2 cellular contexts compared by ENCODE assay signal in the genomic region with DNA sequence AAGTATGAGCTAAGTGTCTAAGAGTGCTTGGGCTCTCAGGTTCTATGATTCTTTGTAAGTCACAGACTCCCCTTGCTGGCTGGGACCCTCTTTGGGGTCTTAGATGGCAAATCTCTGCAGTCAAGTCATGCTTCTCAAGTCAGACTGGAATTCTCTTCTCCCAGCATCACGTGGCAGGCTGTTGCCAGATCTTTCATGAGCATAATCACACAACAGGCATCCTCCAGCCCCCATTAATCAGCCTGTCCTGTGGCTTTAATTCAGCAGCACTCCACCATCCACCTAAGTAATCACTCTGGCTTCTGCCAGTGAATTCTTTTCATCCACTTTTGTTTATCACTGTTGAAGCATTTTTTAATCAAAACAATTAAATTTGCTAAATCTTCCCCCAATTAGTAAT.
TF ChIP-seq lines count a peak whose summit lies in the region.

No MANE protein-coding gene starts in this region.

TF ChIP-seq in liver, 16 proteins besides CTCF, POLR2A, EP300 and RAD21 (continued from another document):
- TF ChIP-seq, protein P1, sequence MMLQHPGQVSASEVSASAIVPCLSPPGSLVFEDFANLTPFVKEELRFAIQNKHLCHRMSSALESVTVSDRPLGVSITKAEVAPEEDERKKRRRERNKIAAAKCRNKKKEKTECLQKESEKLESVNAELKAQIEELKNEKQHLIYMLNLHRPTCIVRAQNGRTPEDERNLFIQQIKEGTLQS (IDR thresholded peaks at IDR 0.05), result no peak

TF ChIP-seq in HepG2, 621 proteins besides CTCF, POLR2A, EP300 and RAD21:
- TF ChIP-seq, protein P2, sequence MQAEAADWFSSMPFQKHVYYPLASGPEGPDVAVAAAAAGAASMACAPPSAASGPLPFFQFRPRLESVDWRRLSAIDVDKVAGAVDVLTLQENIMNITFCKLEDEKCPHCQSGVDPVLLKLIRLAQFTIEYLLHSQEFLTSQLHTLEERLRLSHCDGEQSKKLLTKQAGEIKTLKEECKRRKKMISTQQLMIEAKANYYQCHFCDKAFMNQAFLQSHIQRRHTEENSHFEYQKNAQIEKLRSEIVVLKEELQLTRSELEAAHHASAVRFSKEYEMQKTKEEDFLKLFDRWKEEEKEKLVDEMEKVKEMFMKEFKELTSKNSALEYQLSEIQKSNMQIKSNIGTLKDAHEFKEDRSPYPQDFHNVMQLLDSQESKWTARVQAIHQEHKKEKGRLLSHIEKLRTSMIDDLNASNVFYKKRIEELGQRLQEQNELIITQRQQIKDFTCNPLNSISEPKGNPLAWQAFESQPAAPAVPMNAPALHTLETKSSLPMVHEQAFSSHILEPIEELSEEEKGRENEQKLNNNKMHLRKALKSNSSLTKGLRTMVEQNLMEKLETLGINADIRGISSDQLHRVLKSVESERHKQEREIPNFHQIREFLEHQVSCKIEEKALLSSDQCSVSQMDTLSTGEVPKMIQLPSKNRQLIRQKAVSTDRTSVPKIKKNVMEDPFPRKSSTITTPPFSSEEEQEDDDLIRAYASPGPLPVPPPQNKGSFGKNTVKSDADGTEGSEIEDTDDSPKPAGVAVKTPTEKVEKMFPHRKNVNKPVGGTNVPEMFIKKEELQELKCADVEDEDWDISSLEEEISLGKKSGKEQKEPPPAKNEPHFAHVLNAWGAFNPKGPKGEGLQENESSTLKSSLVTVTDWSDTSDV (CRISPR knock-in tag; IDR thresholded peaks at IDR 0.05), result no peak
- TF ChIP-seq ZNF367 (CRISPR knock-in tag; IDR thresholded peaks at IDR 0.05; ENCODE audit: borderline replicate concordance) (no peak), ONECUT2 (CRISPR knock-in tag; IDR thresholded peaks at IDR 0.05) (no peak), SRF (IDR thresholded peaks at IDR 0.05; ENCODE audit: low read depth, low read length) (no peak), ZFP36L1 (CRISPR knock-in tag; IDR thresholded peaks at IDR 0.05) (no peak), HMGA1 (CRISPR knock-in tag; conservative IDR thresholded peaks at IDR 0.05) (no peak), CEBPG (CRISPR knock-in tag; IDR thresholded peaks at IDR 0.05) (no peak), ZNF780A (CRISPR knock-in tag; IDR thresholded peaks at IDR 0.05) (no peak), MED1 (CRISPR knock-in tag; IDR thresholded peaks at IDR 0.05) (no peak), ZNF563 (CRISPR knock-in tag; IDR thresholded peaks at IDR 0.05) (no peak), ARID2 (CRISPR knock-in tag; IDR thresholded peaks at IDR 0.05; ENCODE audit: borderline replicate concordance) (no peak), ARNTL (CRISPR knock-in tag; IDR thresholded peaks at IDR 0.05) (no peak), EHMT2 (IDR thresholded peaks at IDR 0.05; ENCODE audit: borderline replicate concordance, low read depth, low read length) (no peak), GPN1 (CRISPR knock-in tag; IDR thresholded peaks at IDR 0.05; ENCODE audit: borderline replicate concordance) (no peak), KLF15 (CRISPR knock-in tag; IDR thresholded peaks at IDR 0.05; ENCODE audit: borderline replicate concordance) (no peak), REPIN1 (CRISPR knock-in tag; IDR thresholded peaks at IDR 0.05; ENCODE audit: borderline replicate concordance, low read depth) (no peak), ZNF713 (CRISPR knock-in tag; IDR thresholded peaks at IDR 0.05) (no peak)
- TF ChIP-seq, protein P3, sequence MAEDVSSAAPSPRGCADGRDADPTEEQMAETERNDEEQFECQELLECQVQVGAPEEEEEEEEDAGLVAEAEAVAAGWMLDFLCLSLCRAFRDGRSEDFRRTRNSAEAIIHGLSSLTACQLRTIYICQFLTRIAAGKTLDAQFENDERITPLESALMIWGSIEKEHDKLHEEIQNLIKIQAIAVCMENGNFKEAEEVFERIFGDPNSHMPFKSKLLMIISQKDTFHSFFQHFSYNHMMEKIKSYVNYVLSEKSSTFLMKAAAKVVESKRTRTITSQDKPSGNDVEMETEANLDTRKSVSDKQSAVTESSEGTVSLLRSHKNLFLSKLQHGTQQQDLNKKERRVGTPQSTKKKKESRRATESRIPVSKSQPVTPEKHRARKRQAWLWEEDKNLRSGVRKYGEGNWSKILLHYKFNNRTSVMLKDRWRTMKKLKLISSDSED (CRISPR knock-in tag; IDR thresholded peaks at IDR 0.05), result no peak
- TF ChIP-seq, protein P4, sequence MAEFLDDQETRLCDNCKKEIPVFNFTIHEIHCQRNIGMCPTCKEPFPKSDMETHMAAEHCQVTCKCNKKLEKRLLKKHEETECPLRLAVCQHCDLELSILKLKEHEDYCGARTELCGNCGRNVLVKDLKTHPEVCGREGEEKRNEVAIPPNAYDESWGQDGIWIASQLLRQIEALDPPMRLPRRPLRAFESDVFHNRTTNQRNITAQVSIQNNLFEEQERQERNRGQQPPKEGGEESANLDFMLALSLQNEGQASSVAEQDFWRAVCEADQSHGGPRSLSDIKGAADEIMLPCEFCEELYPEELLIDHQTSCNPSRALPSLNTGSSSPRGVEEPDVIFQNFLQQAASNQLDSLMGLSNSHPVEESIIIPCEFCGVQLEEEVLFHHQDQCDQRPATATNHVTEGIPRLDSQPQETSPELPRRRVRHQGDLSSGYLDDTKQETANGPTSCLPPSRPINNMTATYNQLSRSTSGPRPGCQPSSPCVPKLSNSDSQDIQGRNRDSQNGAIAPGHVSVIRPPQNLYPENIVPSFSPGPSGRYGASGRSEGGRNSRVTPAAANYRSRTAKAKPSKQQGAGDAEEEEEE (CRISPR knock-in tag; IDR thresholded peaks at IDR 0.05; ENCODE audit: borderline replicate concordance), result no peak
TF ChIP-seq in HepG2: peak in this region for 0.
